ENCODE assay signal across 10 cellular contexts in the genomic region with DNA sequence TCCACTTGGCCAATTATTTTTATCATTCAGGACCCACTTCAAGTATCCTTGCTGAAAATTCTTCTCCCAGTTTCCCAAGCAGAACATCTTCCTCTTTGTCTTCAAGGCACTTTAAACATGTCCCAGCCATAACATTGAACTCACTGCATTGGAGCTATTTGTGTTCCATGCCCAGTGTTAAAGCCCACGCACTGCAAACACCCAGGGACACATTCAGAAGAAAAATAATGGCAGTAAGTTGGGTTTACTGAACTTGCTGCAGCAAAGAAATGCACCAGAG. TPM values are rescaled to one million over a fixed set of nuclear protein-coding genes. Genes with fewer than 3 reads are reported as not detected.
DNase-seq lines count a peak whose midpoint lies in the region; ATAC-seq and TF ChIP-seq lines count a peak whose summit lies in the region.
"Had no signal": no experiment of that assay in that cellular context is flagged by ENCODE, and none has a peak within 500 bp of the region (broad histone marks: within the 10 kb centered on the region; RNA-seq: fewer than 3 reads in every experiment).

No MANE protein-coding gene starts in this region.

- 89% methylated on average over 1 of the region's 1 CpG for WGBS in SK-N-SH (ENCODE audit: low lambda C conversion rate)
- no CpG with 5 or more reads among the region's 1 CpG for WGBS in H9 (ENCODE audit: extremely low coverage, insufficient read length, low lambda C conversion rate)

- no peak overlapping the region for H2AK5ac ChIP-seq in H9 (ENCODE audit: insufficient read length, low read length)

- no peak overlapping the region for H3K18ac ChIP-seq in H9 (ENCODE audit: insufficient read length, low read depth, low read length)

- H3K4ac ChIP-seq in H9 (ENCODE audit: low read depth, low read length), result no peak overlapping the region

- no peak overlapping the region for H2BK20ac ChIP-seq in H9 (ENCODE audit: low read depth, low read length, poor library complexity, severe bottlenecking)

- no peaks in the 10 kb centered on the region for H4K20me1 ChIP-seq in SK-N-SH (ENCODE audit: insufficient read depth)
- peaks cover 2% of the 10 kb centered on the region for H4K20me1 ChIP-seq in H9 (ENCODE audit: control insufficient read depth, insufficient read depth, insufficient read length)

- no peak overlapping the region for H3K23ac ChIP-seq in H9 (ENCODE audit: insufficient read length, low read depth, low read length)

- H4K8ac ChIP-seq in H9 (replicated peaks; ENCODE audit: insufficient read length, low read depth, low read length), result no peak overlapping the region

- H3K9ac ChIP-seq in SK-N-SH, result no peak overlapping the region
- no peak overlapping the region for H3K9ac ChIP-seq in H9 (ENCODE audit: extremely low read depth, insufficient read length, low read length)

- no peak overlapping the region for H2BK120ac ChIP-seq in H9 (ENCODE audit: low read depth, low read length, poor library complexity, severe bottlenecking)

- H3K36me3 Mint-ChIP-seq in H9 (ENCODE audit: insufficient read depth in 1 of 3, low read depth in 3 of 3) (peaks cover 0 to 4% (median 0%) of the 10 kb centered on the region in 3 experiments; a peak in 1 of 7 replicates), MCF 10A (ENCODE audit: insufficient read depth, unreplicated experiment) (peaks cover 10% of the 10 kb centered on the region), nephron (ENCODE audit: low read depth) (no peaks in the 10 kb centered on the region)

- H3K27ac Mint-ChIP-seq in H9 (no peak overlapping the region), MCF 10A (ENCODE audit: low read depth, unreplicated experiment) (no peak overlapping the region), nephron (peak overlapping the region in 2 of 3 experiments; percentile 88 to 92)

- H3K9me3 Mint-ChIP-seq in H9 (no peaks in the 10 kb centered on the region), MCF 10A (ENCODE audit: unreplicated experiment) (no peaks in the 10 kb centered on the region), nephron (no peaks in the 10 kb centered on the region)

- H3F3A ChIP-seq in SK-N-SH (replicated peaks; ENCODE audit: insufficient read depth), result peaks cover 11% of the 10 kb centered on the region

- H4K5ac ChIP-seq in H9 (ENCODE audit: insufficient read length, low read depth, low read length), result no peak overlapping the region

- H3K79me2 ChIP-seq in SK-N-SH (ENCODE audit: insufficient read depth), result peaks cover 30% of the 10 kb centered on the region
- peaks cover 3% of the 10 kb centered on the region; the same call in 1 of the 2 replicates for H3K79me2 ChIP-seq in H9 (ENCODE audit: insufficient read depth, low read length)

- BruUV-seq in MCF 10A (replicated peaks; lab: Mats Ljungman, UMichigan), result no TSS peak

- H3K14ac ChIP-seq in H9 (ENCODE audit: insufficient read depth, low read length), result no peak overlapping the region

- H4K91ac ChIP-seq in H9 (ENCODE audit: insufficient read length, low read depth, low read length), result no peak overlapping the region

- H3K27me3 ChIP-seq in SK-N-SH (ENCODE audit: insufficient read depth), result no peaks in the 10 kb centered on the region; the same call in 1 of the 2 replicates
- no peaks in the 10 kb centered on the region for H3K27me3 ChIP-seq in H9 (ENCODE audit: insufficient read depth, low read length)

- POLR2A ChIA-PET in SK-N-SH (lab: Yijun Ruan, JAX), result interaction anchor here (0.5 kb wide), 1 partner anchor 457 kb away, joined by 3 read pairs; no protein-coding TSS in a partner anchor
- POLR2A ChIA-PET in MCF 10A (lab: Yijun Ruan, JAX), result interaction anchor here (0.7 to 7.5 kb wide), 23 partner anchors 10 to 490 kb away, joined by 3 to 152 read pairs (median 4); a partner anchor contains a TSS

- H3K4me3 Mint-ChIP-seq in H9 (peak overlapping the region in 1 of 2 experiments; percentile 8; a peak in 2 of 5 replicates), MCF 10A (ENCODE audit: unreplicated experiment) (peak overlapping the region; percentile 97), nephron (peak overlapping the region; percentile 53 to 96 (median 92))

- no peak for TF ChIP-seq RAD21 in SK-N-SH (IDR thresholded peaks at IDR 0.05; ENCODE audit: low read length)

- no peak overlapping the region for H2BK15ac ChIP-seq in H9 (ENCODE audit: low read depth, low read length)

- DNase-seq in SK-N-SH, result no peak
- peak; percentile 14 for DNase-seq in H9
- no peak for DNase-seq in MCF 10A (ENCODE audit: unreplicated experiment)
- DNase-seq in DMS53 treated with DMSO at 0.1 percent for 48 hours (lab: John Stamatoyannopoulos, UW; ENCODE audit: unreplicated experiment), result no peak
- DNase-seq in KBM-7, result no peak

- no peaks in the 10 kb centered on the region for H3K9me2 ChIP-seq in SK-N-SH

- H3K23me2 ChIP-seq in H9 (ENCODE audit: insufficient read length, low read depth, low read length, poor library complexity, severe bottlenecking), result peaks cover 8% of the 10 kb centered on the region

- intact Hi-C loops in MCF 10A (cut with micrococcal nuclease), result loop anchor here (1.0 to 2.0 kb wide), 2 partner anchors 253 to 405 kb away; no protein-coding TSS in a partner anchor

- in situ Hi-C loops in KBM-7 (cut with MboI; ENCODE audit: low pct_unique_long_range_greater_than_20kb, low sequenced_read_pairs), result loop anchor here (10.0 to 25.0 kb wide), 2 partner anchors 71 to 193 kb away; a partner anchor contains a TSS

- H3K4me1 ChIP-seq in SK-N-SH (ENCODE audit: control insufficient read depth in 1 of 2, insufficient read depth in 2 of 2, low read depth in 1 of 2, low read length in 1 of 2) (peaks cover 17 to 20% of the 10 kb centered on the region in 2 experiments; a peak in 3 of 4 replicates), H9 (ENCODE audit: insufficient read depth, low read length) (peaks cover 4% of the 10 kb centered on the region; the same call in 1 of the 2 replicates)

- no peak overlapping the region for H2BK5ac ChIP-seq in H9 (ENCODE audit: insufficient read length, low read length)

- TF ChIP-seq CTCF in SK-N-SH (IDR thresholded peaks at IDR 0.05), result no peak
- TF ChIP-seq CTCF in H9 (conservative IDR thresholded peaks at IDR 0.05), result no peak
- TF ChIP-seq CTCF in MCF 10A (IDR thresholded peaks at IDR 0.05; ENCODE audit: unreplicated experiment), result no peak
- TF ChIP-seq CTCF in nephron (IDR thresholded peaks at IDR 0.05; ENCODE audit: unreplicated experiment in 3 of 3), result no peak

- H3K56ac ChIP-seq in H9 (ENCODE audit: insufficient read length, low read depth, low read length), result no peak overlapping the region

- H3T11ph ChIP-seq in H9 (ENCODE audit: low read length), result no peak overlapping the region

- H3K4me1 Mint-ChIP-seq in H9 (peaks cover 29 to 36% of the 10 kb centered on the region in 2 experiments), MCF 10A (ENCODE audit: insufficient read depth, unreplicated experiment) (peaks cover 64% of the 10 kb centered on the region), nephron (peaks cover 37% of the 10 kb centered on the region)

- TF ChIP-seq EP300 in SK-N-SH (IDR thresholded peaks at IDR 0.05; ENCODE audit: borderline replicate concordance in 1 of 2, low read depth in 1 of 2, low read length in 1 of 2), result no peak

- H2BK12ac ChIP-seq in H9 (ENCODE audit: insufficient read length, low read depth, low read length), result no peak overlapping the region

- peak overlapping the region; percentile 5; the same call in 1 of the 2 replicates for H2AFZ ChIP-seq in SK-N-SH (ENCODE audit: low read depth)
- H2AFZ ChIP-seq in H9 (ENCODE audit: low read length), result no peak overlapping the region

- H3K4me2 ChIP-seq in SK-N-SH (no peak overlapping the region), H9 (ENCODE audit: insufficient read depth, insufficient read length, low read length) (no peak overlapping the region)

- no peaks in the 10 kb centered on the region for H3K79me1 ChIP-seq in H9 (ENCODE audit: insufficient read depth, low read depth, low read length, poor library complexity, severe bottlenecking)

- ATAC-seq in SK-N-SH treated with all-trans-retinoic acid at 6 μM for 48 hours (no peak), GM21390 (IDR thresholded peaks at IDR 0.05; ENCODE audit: unreplicated experiment) (no peak)

- CTCF ChIA-PET in SK-N-SH (lab: Yijun Ruan, JAX), result interaction anchor here (0.7 to 4.7 kb wide), 34 partner anchors 10 to 448 kb away, joined by 3 to 48 read pairs (median 4); a partner anchor contains a TSS
- CTCF ChIA-PET in MCF 10A (lab: Yijun Ruan, JAX), result interaction anchor here (0.6 to 8.7 kb wide), 69 partner anchors 10 to 1655 kb away, joined by 3 to 500 read pairs (median 5); a partner anchor contains a TSS

- peaks cover 0 to 1% of the 10 kb centered on the region in 2 experiments for H3K36me3 ChIP-seq in SK-N-SH (replicated peaks in 1 of 2; ENCODE audit: control insufficient read depth in 1 of 2, insufficient read depth in 2 of 2, low read length in 1 of 2)

- H3K27me3 Mint-ChIP-seq in H9 (ENCODE audit: low read depth), result peaks cover 36% of the 10 kb centered on the region
- peaks cover 11% of the 10 kb centered on the region for H3K27me3 Mint-ChIP-seq in MCF 10A (ENCODE audit: insufficient read depth, unreplicated experiment)
- peaks cover 23% of the 10 kb centered on the region for H3K27me3 Mint-ChIP-seq in nephron (ENCODE audit: low read depth)

- H3K9me3 ChIP-seq in SK-N-SH (no peaks in the 10 kb centered on the region), H9 (ENCODE audit: control insufficient read depth, low read depth, low read length) (no peaks in the 10 kb centered on the region)

- no peak overlapping the region for H3K4me3 ChIP-seq in SK-N-SH (ENCODE audit: low read depth in 2 of 2, low read length in 1 of 2)

- no peak overlapping the region for H3K27ac ChIP-seq in SK-N-SH (ENCODE audit: low read depth in 2 of 2, low read length in 1 of 2)
- no peak overlapping the region for H3K27ac ChIP-seq in H9 (ENCODE audit: insufficient read length, low read depth, low read length)
- H3K27ac ChIP-seq: 22Rv1 had no signal

TF ChIP-seq in SK-N-SH, 30 proteins besides CTCF, POLR2A, EP300 and RAD21 (continues in another document):
- TF ChIP-seq FOXM1 (IDR thresholded peaks at IDR 0.05; ENCODE audit: low read depth) (no peak), TAF1 (IDR thresholded peaks at IDR 0.05; ENCODE audit: borderline replicate concordance, low read depth, low read length) (no peak), GABPA (IDR thresholded peaks at IDR 0.05; ENCODE audit: low read depth) (no peak)

TF ChIP-seq in SK-N-SH treated with all-trans-retinoic acid at 6 μM for 48 hours, 23 proteins besides CTCF, POLR2A, EP300 and RAD21 (continues in another document):
- no peak for TF ChIP-seq ZFP30 (CRISPR knock-in tag; IDR thresholded peaks at IDR 0.05)
- no peak for TF ChIP-seq BACH2 (CRISPR knock-in tag; IDR thresholded peaks at IDR 0.05; ENCODE audit: borderline replicate concordance)
- TF ChIP-seq GLIS3 (CRISPR knock-in tag; IDR thresholded peaks at IDR 0.05), result no peak
- TF ChIP-seq TOX (CRISPR knock-in tag; IDR thresholded peaks at IDR 0.05; ENCODE audit: borderline replicate concordance), result no peak

RNA-seq across cellular contexts. Expression of a gene that starts 1.6 kb away (rescaled TPM):
- 107 and 115 TPM in 2 replicates for polyA plus RNA-seq in SK-N-SH (2012; rRNA removed)
- 123 and 130 TPM in 2 replicates for polyA plus RNA-seq in SK-N-SH (2012; cell fraction: cytosol; rRNA removed)
- polyA plus RNA-seq in SK-N-SH (2012; cell fraction: nucleus; rRNA removed), result 81.8 and 94.1 TPM in 2 replicates
- total RNA-seq in H9 (2021), result 67.8 and 69.1 TPM in 2 replicates
- 75.3 and 104 TPM in 2 replicates for total RNA-seq in MCF 10A (2022)

RNA-seq across cellular contexts. Expression of a gene that starts 45.1 kb away (rescaled TPM):
- polyA plus RNA-seq in SK-N-SH (2012; rRNA removed), result 0.07 and 0.08 TPM in 2 replicates
- polyA plus RNA-seq in SK-N-SH (2012; cell fraction: cytosol; rRNA removed), result 0.05 TPM in 1 of 2 replicates, not detected in the other
- polyA plus RNA-seq in SK-N-SH (2012; cell fraction: nucleus; rRNA removed), result not detected in 2 replicates
- total RNA-seq in H9 (2021) (not detected in 2 replicates), MCF 10A (2022) (not detected in 2 replicates)
- total RNA-seq: GM12878 had no signal

Comparison
In these comparisons a context has a peak if more than half of its experiments do, and no peak if none do; other contexts are left out.
1. H3K27ac Mint-ChIP-seq: peak in nephron (2 of 3); none in H9 (0 of 3) and MCF 10A (single experiment).